ENCODE assay signal across 33 cellular contexts in genomic region chr13:95659500-95659899, GRCh38. TPM values are rescaled to one million over a fixed set of nuclear protein-coding genes. Genes with fewer than 3 reads are reported as not detected.
"Had no signal": no experiment of that assay in that cellular context is flagged by ENCODE, and none has a peak within 500 bp of the region (broad histone marks: within the 10 kb centered on the region; RNA-seq: fewer than 3 reads in every experiment).

No MANE protein-coding gene starts in this region.

- H3K4me3 ChIP-seq: adrenal gland, body of pancreas, cardiac muscle cell had no signal

- H3K36me3 ChIP-seq: adrenal gland, brain microvascular endothelial cell, cardiac muscle cell, WERI-Rb-1 had no signal

- ATAC-seq: activated CD8-positive, alpha-beta T cell treated with anti-CD3 and anti-CD28 coated beads for 36 hours; activated naive CD4-positive, alpha-beta T cell treated with anti-CD3 and anti-CD28 coated beads, Interleukin-2, amount 50 U/mL, for 72 hours; activated T-cell treated with anti-CD3 and anti-CD28 coated beads, Interleukin-2, amount 50 U/mL, for 4 hours; activated T-cell treated with anti-CD3 and anti-CD28 coated beads, Interleukin-2, amount 50 U/mL, for 72 hours; activated T-helper 17 cell treated with anti-CD3 and anti-CD28 coated beads, Interleukin-2, amount 50 U/mL, for 72 hours; body of pancreas; WTC11 had no signal

- H3K27me3 ChIP-seq: adrenal gland, body of pancreas, brain microvascular endothelial cell, cardiac muscle cell had no signal

- DNase-seq: activated CD4-positive, alpha-beta memory T cell treated with anti-CD3 and anti-CD28 coated beads for 36 hours; activated CD4-positive, alpha-beta T cell treated with anti-CD3 and anti-CD28 coated beads for 4 hours; activated CD4-positive, alpha-beta T cell treated with anti-CD3 and anti-CD28 coated beads, Interleukin-2, amount 50 U/mL, for 1 hour; activated CD4-positive, alpha-beta T cell treated with anti-CD3 and anti-CD28 coated beads, Interleukin-2, amount 50 U/mL, for 4 hours; activated CD4-positive, CD25-positive, alpha-beta regulatory T cell; activated CD4-positive, CD25-positive, alpha-beta regulatory T cell treated with anti-CD3 and anti-CD28 coated beads, Interleukin-2, amount 50 U/mL, for 72 hours; activated CD8-positive, alpha-beta memory T cell treated with anti-CD3 and anti-CD28 coated beads, Interleukin-2, amount 50 U/mL, for 4 hours; activated CD8-positive, alpha-beta T cell treated with anti-CD3 and anti-CD28 coated beads for 36 hours; activated effector memory CD4-positive, alpha-beta T cell treated with anti-CD3 and anti-CD28 coated beads, Interleukin-2, amount 50 U/mL, for 16 hours; activated gamma-delta T cell treated with Interleukin-2 at 50 U/mL for 16 hours; activated naive CD4-positive, alpha-beta T cell; activated naive CD4-positive, alpha-beta T cell treated with anti-CD3 and anti-CD28 coated beads for 36 hours; activated naive CD4-positive, alpha-beta T cell treated with anti-CD3 and anti-CD28 coated beads, Interleukin-2, amount 50 U/mL, for 16 hours; activated naive CD8-positive, alpha-beta T cell treated with anti-CD3 and anti-CD28 coated beads for 36 hours; activated T-cell treated with anti-CD3 and anti-CD28 coated beads for 4 hours; activated T-cell treated with anti-CD3 and anti-CD28 coated beads, Interleukin-2, amount 50 U/mL, for 1 hour; activated T-cell treated with anti-CD3 and anti-CD28 coated beads, Interleukin-2, amount 50 U/mL, for 4 hours; activated T-cell treated with anti-CD3 and anti-CD28 coated beads, Interleukin-2, amount 50 U/mL, for 72 hours; adrenal gland; amniotic stem cell; aorta; body of pancreas; brain microvascular endothelial cell; caudate nucleus; cerebellar nuclear complex; T-helper 1 cell; T-helper 2 cell; T-helper 9 cell; WERI-Rb-1 had no signal

- H3K9me3 ChIP-seq: body of pancreas had no signal

- H3K27ac ChIP-seq: adrenal gland, body of pancreas, brain microvascular endothelial cell, cardiac muscle cell, WERI-Rb-1 had no signal

- H3K4me1 ChIP-seq: adrenal gland, body of pancreas had no signal

RNA-seq across cellular contexts. Expression of gene DZIP1, which starts 15.0 kb away (rescaled TPM):
- total RNA-seq: activated T-helper 17 cell treated with anti-CD3 and anti-CD28 coated beads, Interleukin-2, amount 50 U/mL, for 72 hours had no signal
